ENCODE assay signal across 21 cellular contexts in the genomic region with DNA sequence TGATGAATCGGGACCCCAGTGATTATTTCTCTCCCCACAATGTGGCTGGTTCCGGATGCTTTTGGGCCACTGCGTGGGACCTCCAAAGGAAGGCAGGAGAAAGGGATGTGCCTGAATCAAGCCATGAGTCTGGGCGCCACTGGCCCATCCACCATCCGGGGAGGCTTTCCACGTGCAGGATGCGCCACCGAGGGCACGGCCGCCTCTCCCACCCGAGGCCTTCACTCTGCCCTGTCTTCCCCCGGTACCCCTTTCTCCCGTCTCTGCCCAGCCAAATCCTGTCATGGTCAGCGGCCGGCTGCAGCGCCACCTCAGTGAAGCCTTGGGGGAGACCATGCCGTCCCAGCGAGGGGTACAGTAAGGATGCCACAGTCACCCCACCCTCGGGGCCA. TPM values are rescaled to one million over a fixed set of nuclear protein-coding genes. Genes with fewer than 3 reads are reported as not detected.
A peak's percentile ranks its signal among the peaks of the same experiment; 100 is the strongest.
DNase-seq lines count a peak whose midpoint lies in the region; ATAC-seq, FAIRE-seq and TF ChIP-seq lines count a peak whose summit lies in the region.
"Had no signal": no experiment of that assay in that cellular context is flagged by ENCODE, and none has a peak within 500 bp of the region (broad histone marks: within the 10 kb centered on the region; RNA-seq: fewer than 3 reads in every experiment).

No MANE protein-coding gene starts in this region.

- no peak for FAIRE-seq in K562 (lab: Jason Lieb, UNC)
- FAIRE-seq: RCC 7860 had no signal

- H3K9me1 ChIP-seq in K562 (ENCODE audit: control insufficient read depth, insufficient read depth, low read length): peaks cover 3% of the 10 kb centered on the region

- in situ Hi-C loops in K562 (cut with MboI): no loop called here

- no TSS peak for BruUV-seq in K562 (replicated peaks; lab: Mats Ljungman, UMichigan)

- peak overlapping the region; percentile 24; the same call in 1 of the 2 replicates for H3K4me2 ChIP-seq in K562 (ENCODE audit: insufficient read depth, low read length)
- H3K4me2 ChIP-seq: SK-N-SH had no signal

- H3K4me3 ChIP-seq in K562 (no peak overlapping the region), WERI-Rb-1 (ENCODE audit: low read depth, low read length) (no peak overlapping the region)

- POLR2A ChIA-PET in K562 (lab: Yijun Ruan, JAX): no interaction called here

- CTCF ChIA-PET in K562 (lab: Yijun Ruan, JAX; ENCODE audit: low intra/inter-chr PET ratio): no interaction called here

- intact Hi-C loops in K562 (cut with micrococcal nuclease): no loop called here

- no peaks in the 10 kb centered on the region for H3K79me2 ChIP-seq in K562 (ENCODE audit: control insufficient read depth, insufficient read depth, low read length)

- peak overlapping the region; percentile 61 for H3K27ac Mint-ChIP-seq in activated naive CD8-positive, alpha-beta T cell treated with anti-CD3 and anti-CD28 coated beads, Interleukin-2, amount 50 U/mL, for 24 hours
- H3K27ac Mint-ChIP-seq in activated naive CD8-positive, alpha-beta T cell treated with anti-CD3 and anti-CD28 coated beads for 36 hours: no peak overlapping the region
- H3K27ac Mint-ChIP-seq in IgD-negative memory B cell: peak overlapping the region; percentile 47 to 92 (median 64)
- H3K27ac Mint-ChIP-seq in stimulated activated memory B cell treated with anti-CD40 and anti-IgM and Interleukin-4, amounts not matched to agents 10 μg/mL and 1 μg/mL and 100 μg/mL, for 72 hours: peak overlapping the region; percentile 87
- H3K27ac Mint-ChIP-seq: CD4-positive, alpha-beta T cell had no signal

- H3K4me3 Mint-ChIP-seq in activated naive CD8-positive, alpha-beta T cell treated with anti-CD3 and anti-CD28 coated beads, Interleukin-2, amount 50 U/mL, for 24 hours: no peak overlapping the region
- no peak overlapping the region for H3K4me3 Mint-ChIP-seq in activated naive CD8-positive, alpha-beta T cell treated with anti-CD3 and anti-CD28 coated beads for 36 hours
- peak overlapping the region; percentile 25 to 84 (median 70) for H3K4me3 Mint-ChIP-seq in IgD-negative memory B cell
- peak overlapping the region; percentile 80 for H3K4me3 Mint-ChIP-seq in stimulated activated memory B cell treated with anti-CD40 and anti-IgM and Interleukin-4, amounts not matched to agents 10 μg/mL and 1 μg/mL and 100 μg/mL, for 72 hours
- H3K4me3 Mint-ChIP-seq: CD4-positive, alpha-beta T cell had no signal

- no peak for TF ChIP-seq EP300 in K562 (IDR thresholded peaks at IDR 0.05; ENCODE audit: low read length)

- 34% methylated on average over 19 of the region's 19 CpGs for WGBS in K562 (ENCODE audit: insufficient coverage, low coverage, missing lambda C conversion rate)

- H3K36me3 ChIP-seq in K562 (ENCODE audit: control insufficient read depth, insufficient read depth, low read length) (no peaks in the 10 kb centered on the region), WERI-Rb-1 (no peaks in the 10 kb centered on the region)
- H3K36me3 ChIP-seq: BE2C had no signal

- H4K20me1 ChIP-seq in K562 (replicated peaks; ENCODE audit: control insufficient read depth, insufficient read depth, low read length): no peaks in the 10 kb centered on the region

- no peak for TF ChIP-seq POLR2A in K562 (conservative IDR thresholded peaks at IDR 0.05)

- DNase-seq in activated naive CD8-positive, alpha-beta T cell treated with anti-CD3 and anti-CD28 coated beads, Interleukin-2, amount 50 U/mL, for 24 hours: no peak
- no peak for DNase-seq in activated naive CD8-positive, alpha-beta T cell treated with anti-CD3 and anti-CD28 coated beads for 36 hours
- DNase-seq in K562 (ENCODE audit: extremely low read depth in 1 of 4, low spot score in 3 of 4) (no peak), activated gamma-delta T cell (lab: John Stamatoyannopoulos, UW) (no peak), COR-L47 (lab: John Stamatoyannopoulos, UW) (no peak), WERI-Rb-1 (no peak)
- DNase-seq: BE2C, DMS79, GDM1, GOT3, NCI-H1105 treated with DMSO at 0.1 percent for 48 hours, NCI-H1694 treated with DMSO at 0.1 percent for 48 hours, NCI-H226, NCI-H524 treated with DMSO at 0.1 percent for 48 hours, SHP77, SK-N-SH had no signal

- H3K27ac ChIP-seq in K562 (ENCODE audit: extremely low read depth, low read depth, low read length) (no peak overlapping the region), WERI-Rb-1 (no peak overlapping the region)
- H3K27ac ChIP-seq: 22Rv1 had no signal

- H3K4me1 ChIP-seq in K562 (replicated peaks in 1 of 2; ENCODE audit: control insufficient read depth in 2 of 2, insufficient read depth in 2 of 2, low read length in 2 of 2): peaks cover 8 to 12% of the 10 kb centered on the region in 2 experiments; a peak in 3 of 5 replicates
- H3K4me1 ChIP-seq: BE2C had no signal

- H3K36me3 Mint-ChIP-seq in activated naive CD8-positive, alpha-beta T cell treated with anti-CD3 and anti-CD28 coated beads, Interleukin-2, amount 50 U/mL, for 24 hours (ENCODE audit: low read depth): no peaks in the 10 kb centered on the region
- peaks cover 5% of the 10 kb centered on the region for H3K36me3 Mint-ChIP-seq in activated naive CD8-positive, alpha-beta T cell treated with anti-CD3 and anti-CD28 coated beads for 36 hours
- peaks cover 5% of the 10 kb centered on the region for H3K36me3 Mint-ChIP-seq in IgD-negative memory B cell
- H3K36me3 Mint-ChIP-seq in stimulated activated memory B cell treated with anti-CD40 and anti-IgM and Interleukin-4, amounts not matched to agents 10 μg/mL and 1 μg/mL and 100 μg/mL, for 72 hours: peaks cover 6% of the 10 kb centered on the region

- TF ChIP-seq RAD21 in K562 (CRISPR knock-in tag; conservative IDR thresholded peaks at IDR 0.05 in 1 of 2, IDR thresholded peaks at IDR 0.05 in 1 of 2): no peak

- peak overlapping the region in 1 of 2 experiments; percentile 37; a peak in 1 of 4 replicates for H3K9ac ChIP-seq in K562 (ENCODE audit: insufficient read depth in 1 of 2, low read depth in 2 of 2, low read length in 2 of 2)
- H3K9ac ChIP-seq: SK-N-SH had no signal

- TF ChIP-seq CTCF in K562 (IDR thresholded peaks at IDR 0.05 in 2 of 3, conservative IDR thresholded peaks at IDR 0.05 in 1 of 3; ENCODE audit: insufficient read depth in 2 of 3, low read depth in 1 of 3, low read length in 3 of 3): no peak
- no peak for TF ChIP-seq CTCF in WERI-Rb-1 (IDR thresholded peaks at IDR 0.05; ENCODE audit: low read depth, low read length)

- peak overlapping the region; percentile 27 for H2AFZ ChIP-seq in K562 (ENCODE audit: low read depth, low read length)

- ATAC-seq in activated naive CD8-positive, alpha-beta T cell treated with anti-CD3 and anti-CD28 coated beads, Interleukin-2, amount 50 U/mL, for 24 hours: no peak
- no peak for ATAC-seq in K562
- no peak for ATAC-seq in stimulated activated memory B cell treated with anti-CD40 and anti-IgM and Interleukin-4, amounts not matched to agents 10 μg/mL and 1 μg/mL and 100 μg/mL, for 72 hours

- no peaks in the 10 kb centered on the region for H3K9me3 Mint-ChIP-seq in activated naive CD8-positive, alpha-beta T cell treated with anti-CD3 and anti-CD28 coated beads, Interleukin-2, amount 50 U/mL, for 24 hours
- no peaks in the 10 kb centered on the region for H3K9me3 Mint-ChIP-seq in activated naive CD8-positive, alpha-beta T cell treated with anti-CD3 and anti-CD28 coated beads for 36 hours
- no peaks in the 10 kb centered on the region for H3K9me3 Mint-ChIP-seq in IgD-negative memory B cell
- peaks cover 3% of the 10 kb centered on the region for H3K9me3 Mint-ChIP-seq in stimulated activated memory B cell treated with anti-CD40 and anti-IgM and Interleukin-4, amounts not matched to agents 10 μg/mL and 1 μg/mL and 100 μg/mL, for 72 hours
- H3K9me3 Mint-ChIP-seq: CD4-positive, alpha-beta T cell had no signal

- peaks cover 6 to 23% of the 10 kb centered on the region in 2 experiments; a peak in 3 of 5 replicates for H3K27me3 ChIP-seq in K562 (ENCODE audit: control insufficient read depth in 2 of 2, insufficient read depth in 2 of 2, low read length in 2 of 2)
- no peaks in the 10 kb centered on the region for H3K27me3 ChIP-seq in WERI-Rb-1 (ENCODE audit: insufficient read depth, low read depth, severe bottlenecking)
- H3K27me3 ChIP-seq: BE2C had no signal

- peaks cover 24% of the 10 kb centered on the region for H3K4me1 Mint-ChIP-seq in activated naive CD8-positive, alpha-beta T cell treated with anti-CD3 and anti-CD28 coated beads, Interleukin-2, amount 50 U/mL, for 24 hours
- H3K4me1 Mint-ChIP-seq in activated naive CD8-positive, alpha-beta T cell treated with anti-CD3 and anti-CD28 coated beads for 36 hours: peaks cover 2% of the 10 kb centered on the region
- H3K4me1 Mint-ChIP-seq in IgD-negative memory B cell: peaks cover 63 to 74% (median 70%) of the 10 kb centered on the region in 3 donors
- H3K4me1 Mint-ChIP-seq in stimulated activated memory B cell treated with anti-CD40 and anti-IgM and Interleukin-4, amounts not matched to agents 10 μg/mL and 1 μg/mL and 100 μg/mL, for 72 hours: peaks cover 91% of the 10 kb centered on the region

- peaks cover 6% of the 10 kb centered on the region for H3K27me3 Mint-ChIP-seq in activated naive CD8-positive, alpha-beta T cell treated with anti-CD3 and anti-CD28 coated beads, Interleukin-2, amount 50 U/mL, for 24 hours
- peaks cover 17% of the 10 kb centered on the region for H3K27me3 Mint-ChIP-seq in activated naive CD8-positive, alpha-beta T cell treated with anti-CD3 and anti-CD28 coated beads for 36 hours
- H3K27me3 Mint-ChIP-seq in IgD-negative memory B cell: peaks cover 11% of the 10 kb centered on the region
- H3K27me3 Mint-ChIP-seq in stimulated activated memory B cell treated with anti-CD40 and anti-IgM and Interleukin-4, amounts not matched to agents 10 μg/mL and 1 μg/mL and 100 μg/mL, for 72 hours: no peaks in the 10 kb centered on the region

- H3K9me3 ChIP-seq in K562 (replicated peaks; ENCODE audit: control insufficient read depth, insufficient read depth, low read depth, low read length): peaks cover 8% of the 10 kb centered on the region
- no peaks in the 10 kb centered on the region for H3K9me3 ChIP-seq in WERI-Rb-1 (ENCODE audit: severe bottlenecking)
- H3K9me3 ChIP-seq: BE2C, SK-N-SH had no signal

RNA-seq across cellular contexts. Expression of a gene that starts 43.9 kb away (rescaled TPM):
- 10 to 100 TPM; 79.5 to 82.0 TPM for total RNA-seq in activated naive CD8-positive, alpha-beta T cell treated with anti-CD3 and anti-CD28 coated beads for 36 hours
- polyA plus RNA-seq in IgD-negative memory B cell (84.6 TPM), K562 (2011; rRNA removed) (140 and 170 TPM in 2 replicates), K562 (2014; fragmentation: Illumina TruSeq; extraction: Trizol) (108 and 122 TPM in 2 replicates), K562 (2014; fragmentation: Nextera tagmentation; extraction: Ambion mirVana) (10 to 100 TPM; 38.9 to 59.0 TPM), K562 (2014; rRNA removed) (144 and 164 TPM in 2 replicates)
- 153 and 249 TPM in 2 replicates for total RNA-seq in K562 (2011; cell fraction: chromatin; rRNA removed; ENCODE audit: low replicate concordance)
- total RNA-seq in K562 (2011; cell fraction: nucleolus; rRNA removed): 152 and 167 TPM in 2 replicates
- 169 and 188 TPM in 2 replicates for total RNA-seq in K562 (2011; cell fraction: nucleoplasm; rRNA removed)
- total RNA-seq in K562 (2014; rRNA removed) (142 and 188 TPM in 2 replicates), K562 (2014; rRNA removed; fragmentation: Illumina TruSeq; extraction: Trizol) (60.4 and 81.2 TPM in 2 replicates), K562 (2015; rRNA removed; fragmentation: Illumina TruSeq; extraction: Trizol) (124 and 128 TPM in 2 replicates), K562 (2021) (120 TPM in 2 replicates)
- 244 and 362 TPM in 2 replicates for polyA plus RNA-seq in K562 (2011; cell fraction: cytosol; rRNA removed)
- polyA plus RNA-seq in K562 (2011; cell fraction: nucleus; rRNA removed): 198 and 228 TPM in 2 replicates
- 125 and 212 TPM in 2 replicates for polyA plus RNA-seq in K562 (2012)
- 88.7 and 103 TPM in 2 replicates for polyA minus RNA-seq in K562 (2011; rRNA and poly(A)+ RNA removed)
- polyA minus RNA-seq in K562 (2011; cell fraction: cytosol; rRNA and poly(A)+ RNA removed): 76.4 and 82.6 TPM in 2 replicates
- polyA minus RNA-seq in K562 (2011; cell fraction: nucleus; rRNA and poly(A)+ RNA removed): 75.5 and 95.9 TPM in 2 replicates

Comparison
In these comparisons a context has a peak if more than half of its experiments do, and no peak if none do; other contexts are left out.
1. H3K4me3 Mint-ChIP-seq: peak in IgD-negative memory B cell (4 of 4) and stimulated activated memory B cell treated with anti-CD40 and anti-IgM and Interleukin-4, amounts not matched to agents 10 μg/mL and 1 μg/mL and 100 μg/mL, for 72 hours (single experiment); none in activated naive CD8-positive, alpha-beta T cell treated with anti-CD3 and anti-CD28 coated beads, Interleukin-2, amount 50 U/mL, for 24 hours (single experiment) and activated naive CD8-positive, alpha-beta T cell treated with anti-CD3 and anti-CD28 coated beads for 36 hours (single experiment).